21 cellular contexts compared by ENCODE assay signal in genomic region chr14:100211366-100211765, GRCh38. TPM values are rescaled to one million over a fixed set of nuclear protein-coding genes. Genes with fewer than 3 reads are reported as not detected.
DNase-seq lines count a peak whose midpoint lies in the region; ATAC-seq, FAIRE-seq and TF ChIP-seq lines count a peak whose summit lies in the region.
"Had no signal": no experiment of that assay in that cellular context is flagged by ENCODE, and none has a peak within 500 bp of the region (broad histone marks: within the 10 kb centered on the region; RNA-seq: fewer than 3 reads in every experiment).

No MANE protein-coding gene starts in this region.

- peak overlapping the region; percentile 80; the same call in 1 of the 2 replicates for H4K8ac ChIP-seq in H1 (ENCODE audit: extremely low read depth, insufficient read depth, low read length)

- 80% methylated on average over 8 of the region's 9 CpGs for WGBS in HepG2 (ENCODE audit: low lambda C conversion rate)
- 60% methylated on average over 1 of the region's 9 CpGs for WGBS in right lobe of liver (ENCODE audit: insufficient coverage, low coverage, low lambda C conversion rate, missing lambda C conversion rate)
- 98% methylated on average over 9 of the region's 9 CpGs; no CpG with 5 or more reads in 1 of the 2 experiments for WGBS in H1 (ENCODE audit: extremely low coverage in 1 of 2, insufficient coverage in 1 of 2, insufficient read length in 1 of 2, insufficient replicate concordance in 2 of 2, low coverage in 1 of 2, low lambda C conversion rate in 2 of 2, missing lambda C conversion rate in 1 of 2), 2 experiments

- no TSS peak for BruUV-seq in HepG2 (replicated peaks; lab: Mats Ljungman, UMichigan)

- H3K23ac ChIP-seq in H1 (ENCODE audit: insufficient read length) = no peak overlapping the region

- H3K18ac ChIP-seq in H1 (ENCODE audit: extremely low read depth, low read length) = no peak overlapping the region

- no peak overlapping the region for H2BK12ac ChIP-seq in H1 (ENCODE audit: low read depth, low read length)

- peaks cover 2% of the 10 kb centered on the region for H3K9me3 Mint-ChIP-seq in neural crest cell
- H3K9me3 Mint-ChIP-seq: CD4-positive, CD25-positive, alpha-beta regulatory T cell had no signal

- H3K9ac ChIP-seq in HepG2 (ENCODE audit: insufficient read depth, low read depth, low read length) = 0 out of 2 replicates have a peak overlapping the region, but pooled peaks have one; percentile 31
- H3K9ac ChIP-seq in H1 (replicated peaks in 1 of 4; ENCODE audit: extremely low read depth in 1 of 4, low read depth in 3 of 4, low read length in 3 of 4) = no peak overlapping the region

- H3K36me3 ChIP-seq in HepG2 (replicated peaks in 1 of 2; ENCODE audit: control insufficient read depth in 1 of 2, insufficient read depth in 2 of 2, low read length in 2 of 2) (no peaks in the 10 kb centered on the region), right lobe of liver (no peaks in the 10 kb centered on the region), H1 (ENCODE audit: control insufficient read depth in 2 of 4, insufficient read depth in 4 of 4, low read length in 3 of 4) (no peaks in the 10 kb centered on the region)
- H3K36me3 ChIP-seq: BE2C had no signal

- H3K4me1 Mint-ChIP-seq in neural crest cell = peaks cover 27% of the 10 kb centered on the region

- H2BK20ac ChIP-seq in H1 (ENCODE audit: low read length) = no peak overlapping the region

- no peak overlapping the region for H2AFZ ChIP-seq in HepG2 (ENCODE audit: low read length)
- no peak overlapping the region for H2AFZ ChIP-seq in H1 (ENCODE audit: low read length)

- no peaks in the 10 kb centered on the region for H3K27me3 Mint-ChIP-seq in neural crest cell (ENCODE audit: low read depth)

- H3K9me3 ChIP-seq in HepG2 (ENCODE audit: low read length) (no peaks in the 10 kb centered on the region), right lobe of liver (no peaks in the 10 kb centered on the region), H1 (ENCODE audit: insufficient read depth in 2 of 2, low read depth in 1 of 2, low read length in 1 of 2) (peaks cover 0 to 5% of the 10 kb centered on the region in 2 experiments; a peak in 1 of 4 replicates)
- H3K9me3 ChIP-seq: BE2C, Caco-2 had no signal

- H3K4me3 ChIP-seq in HepG2 (replicated peaks in 1 of 3; ENCODE audit: insufficient read depth in 1 of 3, low read depth in 2 of 3, low read length in 3 of 3) = no peak overlapping the region
- no peak overlapping the region for H3K4me3 ChIP-seq in right lobe of liver
- no peak overlapping the region for H3K4me3 ChIP-seq in H1 (ENCODE audit: extremely low read depth in 1 of 4, insufficient read depth in 2 of 4, low read depth in 3 of 4, low read length in 4 of 4)

- H3K27me3 ChIP-seq in HepG2 (ENCODE audit: control insufficient read depth in 1 of 2, insufficient read depth in 2 of 2, low read length in 2 of 2) (no peaks in the 10 kb centered on the region), right lobe of liver (no peaks in the 10 kb centered on the region), H1 (replicated peaks in 1 of 4; ENCODE audit: control insufficient read depth in 3 of 4, extremely low read depth in 1 of 4, insufficient read depth in 3 of 4, low read length in 3 of 4) (no peaks in the 10 kb centered on the region; a peak in 1 of 7 replicates)
- H3K27me3 ChIP-seq: BE2C had no signal

- no peak overlapping the region for H3K27ac Mint-ChIP-seq in neural crest cell (ENCODE audit: unreplicated experiment)

- peaks cover 5% of the 10 kb centered on the region; the same call in 1 of the 2 replicates for H3K23me2 ChIP-seq in H1 (ENCODE audit: low read depth, low read length)

- peak overlapping the region; percentile 15 for H3K4me3 Mint-ChIP-seq in neural crest cell

- FAIRE-seq in HepG2 (lab: Jason Lieb, UNC) (no peak), H1 (lab: Jason Lieb, UNC) (no peak)
- FAIRE-seq: A204.1, D721Med, G401.6, GM12891, GM19239 had no signal

- no peak overlapping the region for H3K4ac ChIP-seq in H1 (replicated peaks; ENCODE audit: insufficient read length, low read depth, low read length)

- no peak overlapping the region for H4K91ac ChIP-seq in H1 (replicated peaks; ENCODE audit: insufficient read length, low read length)

- no peak overlapping the region for H4K5ac ChIP-seq in H1 (ENCODE audit: insufficient read length, low read depth, low read length)

- H2BK5ac ChIP-seq in H1 (ENCODE audit: low read depth, low read length) = no peak overlapping the region; the same call in 1 of the 2 replicates

- no peak overlapping the region for H3K14ac ChIP-seq in H1 (ENCODE audit: insufficient read length)

- CTCF ChIA-PET in HepG2 (lab: Yijun Ruan, JAX; ENCODE audit: low intra/inter-chr PET ratio, low total read pairs) (no interaction called here), H1 (lab: Charles Lee; ENCODE audit: partially characterized antibody) (interaction anchor here (0.7 to 1.8 kb wide), 3 partner anchors 18 to 56 kb away, joined by 3 to 9 read pairs (median 3); no protein-coding TSS in a partner anchor)

- peaks cover 30% of the 10 kb centered on the region for H3K4me1 ChIP-seq in HepG2 (ENCODE audit: insufficient read depth, low read length)
- H3K4me1 ChIP-seq in right lobe of liver = peaks cover 0 to 13% (median 0%) of the 10 kb centered on the region in 4 donors
- H3K4me1 ChIP-seq in H1 (replicated peaks in 1 of 4; ENCODE audit: control insufficient read depth in 3 of 4, insufficient read depth in 4 of 4, low read length in 3 of 4) = peaks cover 4 to 8% (median 7%) of the 10 kb centered on the region in 4 experiments; a peak in 4 of 7 replicates
- H3K4me1 ChIP-seq: BE2C had no signal

- TF ChIP-seq RAD21 in HepG2 (CRISPR knock-in tag; IDR thresholded peaks at IDR 0.05) (no peak), H1 (IDR thresholded peaks at IDR 0.05 in 1 of 2, conservative IDR thresholded peaks at IDR 0.05 in 1 of 2; ENCODE audit: low read depth in 2 of 2, low read length in 2 of 2) (no peak)

- in situ Hi-C loops in HepG2 (cut with HindIII; ENCODE audit: extremely low pct_ligation_motif_present, low pct_unique_long_range_greater_than_20kb) = no loop called here

- no peak overlapping the region for H3K4me2 ChIP-seq in HepG2 (ENCODE audit: low read depth, low read length)
- H3K4me2 ChIP-seq in H1 (ENCODE audit: insufficient read depth in 1 of 2, low read depth in 2 of 2, low read length in 2 of 2) = no peak overlapping the region

- H3K79me2 ChIP-seq in HepG2 (ENCODE audit: insufficient read depth, low read length) = no peaks in the 10 kb centered on the region
- peaks cover 0 to 9% of the 10 kb centered on the region in 2 experiments; a peak in 2 of 4 replicates for H3K79me2 ChIP-seq in H1 (ENCODE audit: control insufficient read depth in 1 of 2, insufficient read depth in 2 of 2, low read length in 2 of 2)

- peaks cover 5% of the 10 kb centered on the region for H3K36me3 Mint-ChIP-seq in neural crest cell (ENCODE audit: low read depth)
- H3K36me3 Mint-ChIP-seq: CD4-positive, CD25-positive, alpha-beta regulatory T cell had no signal

- no peak overlapping the region for H2BK120ac ChIP-seq in H1 (replicated peaks; ENCODE audit: low read depth, low read length)

- no peak overlapping the region for H3K56ac ChIP-seq in H1 (replicated peaks; ENCODE audit: insufficient read length, low read depth, low read length)

- H2AK5ac ChIP-seq in H1 (ENCODE audit: low read depth, low read length) = no peak overlapping the region

- ATAC-seq in HepG2 (no peak), right lobe of liver (no peak), HG02840 (IDR thresholded peaks at IDR 0.05; ENCODE audit: low FRiP score, unreplicated experiment) (no peak)

- DNase-seq in HepG2 (ENCODE audit: low spot score) = no peak
- DNase-seq in right lobe of liver = no peak
- no peak for DNase-seq in H1 (ENCODE audit: low read depth in 1 of 2, low spot score in 2 of 2)
- DNase-seq in neural crest cell (ENCODE audit: low read depth, low spot score) = no peak
- no peak for DNase-seq in NCI-H2227 (lab: John Stamatoyannopoulos, UW; ENCODE audit: unreplicated experiment)
- no peak for DNase-seq in cortex of kidney (lab: John Stamatoyannopoulos, UW)
- DNase-seq: ACHN; BE2C; C1 segment of cervical spinal cord; Caco-2; CD4-positive, CD25-positive, alpha-beta regulatory T cell; HCEC 1CT; IMR-90 had no signal

- peaks cover 4% of the 10 kb centered on the region; the same call in 1 of the 2 replicates for H3K79me1 ChIP-seq in H1 (ENCODE audit: low read depth, low read length)

- H2BK15ac ChIP-seq in H1 (ENCODE audit: low read length) = no peak overlapping the region

- TF ChIP-seq EP300 in HepG2 (IDR thresholded peaks at IDR 0.05; ENCODE audit: low read depth in 2 of 2, low read length in 2 of 2) (no peak), HepG2 (CRISPR knock-in tag; IDR thresholded peaks at IDR 0.05; ENCODE audit: borderline replicate concordance) (no peak), H1 (IDR thresholded peaks at IDR 0.05; ENCODE audit: borderline replicate concordance in 1 of 2, low read depth in 2 of 2, low read length in 2 of 2) (no peak)

- no peaks in the 10 kb centered on the region for H4K20me1 ChIP-seq in HepG2 (ENCODE audit: insufficient read depth, low read length)
- no peaks in the 10 kb centered on the region for H4K20me1 ChIP-seq in H1 (replicated peaks in 1 of 2; ENCODE audit: control insufficient read depth in 1 of 2, insufficient read depth in 2 of 2, low read length in 2 of 2)

- TF ChIP-seq POLR2A in HepG2 (IDR thresholded peaks at IDR 0.05; ENCODE audit: insufficient read depth in 1 of 2, low read depth in 2 of 2, low read length in 2 of 2) (no peak), right lobe of liver (IDR thresholded peaks at IDR 0.05) (no peak), H1 (IDR thresholded peaks at IDR 0.05; ENCODE audit: control extremely low read depth in 1 of 2, low read depth in 2 of 2, low read length in 2 of 2) (no peak)

- H3K27ac ChIP-seq in HepG2 (ENCODE audit: extremely low read length, insufficient read depth, low read length) (no peak overlapping the region), right lobe of liver (no peak overlapping the region), H1 (ENCODE audit: low read depth, low read length) (no peak overlapping the region)
- H3K27ac ChIP-seq: HL-60 had no signal

- TF ChIP-seq CTCF in HepG2 (CRISPR knock-in tag; IDR thresholded peaks at IDR 0.05) = no peak
- no peak for TF ChIP-seq CTCF in right lobe of liver (IDR thresholded peaks at IDR 0.05)
- TF ChIP-seq CTCF in H1 (IDR thresholded peaks at IDR 0.05; ENCODE audit: control extremely low read depth in 1 of 3, insufficient read depth in 1 of 3, low read depth in 1 of 3, low read length in 3 of 3) = no peak
- no peak for TF ChIP-seq CTCF in neural crest cell (conservative IDR thresholded peaks at IDR 0.05)

- POLR2A ChIA-PET in HepG2 (lab: Yijun Ruan, JAX) (interaction anchor here (1.3 kb wide), 1 partner anchor 10 kb away, joined by 7 read pairs; no protein-coding TSS in a partner anchor), H1 (lab: Charles Lee; ENCODE audit: partially characterized antibody) (interaction anchor here (0.8 to 2.9 kb wide), 3 partner anchors 10 to 21 kb away, joined by 3 to 8 read pairs (median 4); no protein-coding TSS in a partner anchor)

- intact Hi-C loops in HepG2 (cut with micrococcal nuclease; ENCODE audit: unreplicated experiment) = loop anchor here (10.0 kb wide), 1 partner anchor 1823 kb away; no protein-coding TSS in a partner anchor
- intact Hi-C loops in right lobe of liver (cut with DNase I) = no loop called here

RNA-seq across cellular contexts. Expression of gene YY1, which starts 27.6 kb away (rescaled TPM):
- total RNA-seq in HepG2 (2016; rRNA removed; fragmentation: Illumina TruSeq; extraction: Trizol) = 62.8 and 68.1 TPM in 2 replicates
- total RNA-seq in HepG2 (2016; cell fraction: cytosol; rRNA removed; fragmentation: Illumina TruSeq; extraction: Trizol; ENCODE audit: low read depth) = 18.9 and 19.0 TPM in 2 replicates
- 58.6 and 68.6 TPM in 2 replicates for total RNA-seq in HepG2 (2016; cell fraction: insoluble cytoplasmic fraction; rRNA removed; fragmentation: Illumina TruSeq; extraction: Trizol)
- 65.4 and 80.0 TPM in 2 replicates for total RNA-seq in HepG2 (2016; cell fraction: membrane; rRNA removed; fragmentation: Illumina TruSeq; extraction: Trizol)
- 38.0 and 40.7 TPM in 2 replicates for total RNA-seq in HepG2 (2016; cell fraction: nucleus; rRNA removed; fragmentation: Illumina TruSeq; extraction: Trizol)
- polyA plus RNA-seq in HepG2 (2011; rRNA removed) = 23.9 and 29.4 TPM in 2 replicates
- polyA plus RNA-seq in HepG2 (2011; cell fraction: cytosol; rRNA removed) = 13.8 and 18.5 TPM in 2 replicates
- 23.8 and 24.4 TPM in 2 replicates for polyA plus RNA-seq in HepG2 (2011; cell fraction: nucleus; rRNA removed)
- 43.4 and 54.0 TPM in 2 replicates for polyA plus RNA-seq in HepG2 (2012)
- 29.1 and 32.3 TPM in 2 replicates for polyA plus RNA-seq in HepG2 (2016; cell fraction: cytosol; fragmentation: Illumina TruSeq; extraction: Trizol; ENCODE audit: low read depth)
- 93.6 and 111 TPM in 2 replicates for polyA plus RNA-seq in HepG2 (2016; cell fraction: insoluble cytoplasmic fraction; fragmentation: Illumina TruSeq; extraction: Trizol; ENCODE audit: low read depth)
- polyA plus RNA-seq in HepG2 (2016; cell fraction: membrane; fragmentation: Illumina TruSeq; extraction: Trizol; ENCODE audit: low read depth) = 65.2 and 73.0 TPM in 2 replicates
- 82.8 and 91.4 TPM in 2 replicates for polyA plus RNA-seq in HepG2 (2016; cell fraction: nucleus; fragmentation: Illumina TruSeq; extraction: Trizol; ENCODE audit: insufficient read depth, low read depth)
- 24.4 and 42.6 TPM in 2 replicates for polyA minus RNA-seq in HepG2 (2011; rRNA and poly(A)+ RNA removed; ENCODE audit: low replicate concordance)
- 17.8 and 23.1 TPM in 2 replicates for polyA minus RNA-seq in HepG2 (2011; cell fraction: cytosol; rRNA and poly(A)+ RNA removed)
- polyA minus RNA-seq in HepG2 (2011; cell fraction: nucleus; rRNA and poly(A)+ RNA removed) = 36.4 and 41.8 TPM in 2 replicates
- total RNA-seq in right lobe of liver = 10 to 100 TPM; 24.4 to 52.5 (median 36.1) TPM
- total RNA-seq in H1 (2021; fragmentation: NEBNext Ultra II Directional; extraction: Animal tissue kit (Norgen Biotek cat#: 25700)) = 106 and 119 TPM in 2 replicates
- 26.4 and 27.0 TPM in 2 replicates for polyA plus RNA-seq in H1 (2011; rRNA removed)
- polyA plus RNA-seq in H1 (2011; cell fraction: cytosol; rRNA removed) = 40.1 TPM
- 32.3 TPM for polyA plus RNA-seq in H1 (2011; cell fraction: nucleus; rRNA removed)
- polyA plus RNA-seq in H1 (2012, experiment 1 of 2) = 46.8 to 85.4 TPM (median 55.0 TPM) in 4 replicates
- 12.3 TPM for polyA plus RNA-seq in H1 (2012, experiment 2 of 2)
- polyA plus RNA-seq in H1 (2013, experiment 1 of 2) = 140 TPM
- 143 TPM for polyA plus RNA-seq in H1 (2013, experiment 2 of 2)
- 36.6 and 40.1 TPM in 2 replicates for polyA minus RNA-seq in H1 (2011; rRNA and poly(A)+ RNA removed)
- 36.2 TPM for polyA minus RNA-seq in H1 (2011; cell fraction: cytosol; rRNA and poly(A)+ RNA removed)
- polyA minus RNA-seq in H1 (2011; cell fraction: nucleus; rRNA and poly(A)+ RNA removed) = 40.7 TPM
- total RNA-seq in neural crest cell = 72.0 and 79.9 TPM in 2 replicates

RNA-seq across cellular contexts. Expression of gene DEGS2, which starts 51.9 kb away (rescaled TPM):
- total RNA-seq in HepG2 (2016; rRNA removed; fragmentation: Illumina TruSeq; extraction: Trizol) (0.09 TPM in 1 of 2 replicates, not detected in the other), right lobe of liver (under 1 TPM; 0.09 to 0.55 (median 0.22) TPM), neural crest cell (0.11 TPM in 1 of 2 replicates, not detected in the other)
- total RNA-seq in HepG2 (2016; cell fraction: cytosol; rRNA removed; fragmentation: Illumina TruSeq; extraction: Trizol; ENCODE audit: low read depth) = 0.18 and 0.30 TPM in 2 replicates
- 0.04 TPM in 2 replicates for total RNA-seq in HepG2 (2016; cell fraction: insoluble cytoplasmic fraction; rRNA removed; fragmentation: Illumina TruSeq; extraction: Trizol)
- 0.07 and 0.19 TPM in 2 replicates for total RNA-seq in HepG2 (2016; cell fraction: membrane; rRNA removed; fragmentation: Illumina TruSeq; extraction: Trizol)
- total RNA-seq in HepG2 (2016; cell fraction: nucleus; rRNA removed; fragmentation: Illumina TruSeq; extraction: Trizol) = 0.12 and 0.28 TPM in 2 replicates
- polyA plus RNA-seq in HepG2 (2011; rRNA removed) (0.09 and 0.14 TPM in 2 replicates), H1 (2011; rRNA removed) (0.60 and 0.82 TPM in 2 replicates)
- polyA plus RNA-seq in HepG2 (2011; cell fraction: cytosol; rRNA removed) = 0.15 and 0.30 TPM in 2 replicates
- polyA plus RNA-seq in HepG2 (2011; cell fraction: nucleus; rRNA removed) = 1.6 and 2.0 TPM in 2 replicates
- 0.25 and 0.91 TPM in 2 replicates for polyA plus RNA-seq in HepG2 (2012)
- not detected in 2 replicates for polyA plus RNA-seq in HepG2 (2016; cell fraction: cytosol; fragmentation: Illumina TruSeq; extraction: Trizol; ENCODE audit: low read depth)
- polyA plus RNA-seq in HepG2 (2016; cell fraction: insoluble cytoplasmic fraction; fragmentation: Illumina TruSeq; extraction: Trizol; ENCODE audit: low read depth) = 0.07 TPM in 1 of 2 replicates, not detected in the other
- not detected in 2 replicates for polyA plus RNA-seq in HepG2 (2016; cell fraction: membrane; fragmentation: Illumina TruSeq; extraction: Trizol; ENCODE audit: low read depth)
- 0.22 TPM in 1 of 2 replicates, not detected in the other for polyA plus RNA-seq in HepG2 (2016; cell fraction: nucleus; fragmentation: Illumina TruSeq; extraction: Trizol; ENCODE audit: insufficient read depth, low read depth)
- 0.30 and 1.6 TPM in 2 replicates for polyA minus RNA-seq in HepG2 (2011; rRNA and poly(A)+ RNA removed; ENCODE audit: low replicate concordance)
- polyA minus RNA-seq in HepG2 (2011; cell fraction: cytosol; rRNA and poly(A)+ RNA removed) = 0.26 and 0.30 TPM in 2 replicates
- 0.37 and 0.90 TPM in 2 replicates for polyA minus RNA-seq in HepG2 (2011; cell fraction: nucleus; rRNA and poly(A)+ RNA removed)
- 0.61 and 0.94 TPM in 2 replicates for total RNA-seq in H1 (2021; fragmentation: NEBNext Ultra II Directional; extraction: Animal tissue kit (Norgen Biotek cat#: 25700))
- polyA plus RNA-seq in H1 (2011; cell fraction: cytosol; rRNA removed) = 0.37 TPM
- 1.0 TPM for polyA plus RNA-seq in H1 (2011; cell fraction: nucleus; rRNA removed)
- 0.39 to 1.5 TPM (median 0.71 TPM) in 4 replicates for polyA plus RNA-seq in H1 (2012, experiment 1 of 2)
- 1.3 TPM for polyA plus RNA-seq in H1 (2012, experiment 2 of 2)
- polyA plus RNA-seq in H1 (2013, experiment 1 of 2) = 0.61 TPM
- 0.55 TPM for polyA plus RNA-seq in H1 (2013, experiment 2 of 2)
- 0.07 and 0.19 TPM in 2 replicates for polyA minus RNA-seq in H1 (2011; rRNA and poly(A)+ RNA removed)
- not detected for polyA minus RNA-seq in H1 (2011; cell fraction: cytosol; rRNA and poly(A)+ RNA removed)
- polyA minus RNA-seq in H1 (2011; cell fraction: nucleus; rRNA and poly(A)+ RNA removed) = 1.5 TPM
- total RNA-seq: CD4-positive, CD25-positive, alpha-beta regulatory T cell; HT1080; IMR-90 had no signal
- polyA plus RNA-seq: IMR-90 had no signal
